In genomic region chr10:97785731-97786130, GRCh38 we compare ENCODE assay signal across 20 cellular contexts. TPM values are rescaled to one million over a fixed set of nuclear protein-coding genes. Genes with fewer than 3 reads are reported as not detected.
DNase-seq lines count a peak whose midpoint lies in the region; ATAC-seq and TF ChIP-seq lines count a peak whose summit lies in the region.
"Had no signal": no experiment of that assay in that cellular context is flagged by ENCODE, and none has a peak within 500 bp of the region (broad histone marks: within the 10 kb centered on the region; RNA-seq: fewer than 3 reads in every experiment).

No MANE protein-coding gene starts in this region.

- H3K36me3 ChIP-seq in right atrium auricular region: no peaks in the 10 kb centered on the region
- no peaks in the 10 kb centered on the region for H3K36me3 ChIP-seq in left ventricle myocardium inferior
- H3K36me3 ChIP-seq in gastroesophageal sphincter: no peaks in the 10 kb centered on the region
- H3K36me3 ChIP-seq: BE2C had no signal

- H3K27me3 ChIP-seq in right atrium auricular region (no peaks in the 10 kb centered on the region), left ventricle myocardium inferior (ENCODE audit: low read depth) (peaks cover 10% of the 10 kb centered on the region), foreskin keratinocyte (no peaks in the 10 kb centered on the region), gastroesophageal sphincter (peaks cover 43% of the 10 kb centered on the region)

- DNase-seq in right atrium auricular region (ENCODE audit: low spot score): no peak
- no peak for DNase-seq in left ventricle myocardium inferior
- DNase-seq in foreskin keratinocyte: peak; percentile 49 to 61
- DNase-seq in posterior vena cava (ENCODE audit: low spot score): peak; percentile 5
- no peak for DNase-seq in mesothelial cell of epicardium (ENCODE audit: low spot score in 2 of 2, unreplicated experiment in 2 of 2)
- DNase-seq: BE2C; C1 segment of cervical spinal cord; CD4-positive, CD25-positive, alpha-beta regulatory T cell; CD8-positive, alpha-beta memory T cell; COR-L47; DMS 273 treated with DMSO at 0.1 percent for 48 hours; DMS53; DND-41; EL; H9 had no signal

- H3K27ac ChIP-seq in right atrium auricular region (peak overlapping the region; percentile 63 to 71), left ventricle myocardium inferior (replicated peaks) (no peak overlapping the region), foreskin keratinocyte (no peak overlapping the region), gastroesophageal sphincter (no peak overlapping the region)

- WGBS in gastroesophageal sphincter (ENCODE audit: low coverage in 1 of 2), 2 donors: 70 to 83% methylated on average over 9 of the region's 9 CpGs

- H3K27me3 Mint-ChIP-seq in mesothelial cell of epicardium (ENCODE audit: low read depth): peaks cover 30% of the 10 kb centered on the region

- no peak for TF ChIP-seq CTCF in right atrium auricular region (IDR thresholded peaks at IDR 0.05)
- TF ChIP-seq CTCF in left ventricle myocardium inferior (IDR thresholded peaks at IDR 0.05; ENCODE audit: borderline replicate concordance): no peak
- TF ChIP-seq CTCF in foreskin keratinocyte (conservative IDR thresholded peaks at IDR 0.05): no peak
- no peak for TF ChIP-seq CTCF in gastroesophageal sphincter (IDR thresholded peaks at IDR 0.05)
- TF ChIP-seq CTCF in mesothelial cell of epicardium (IDR thresholded peaks at IDR 0.05; ENCODE audit: unreplicated experiment): no peak

- no peaks in the 10 kb centered on the region for H3K36me3 Mint-ChIP-seq in mesothelial cell of epicardium
- H3K36me3 Mint-ChIP-seq: CD4-positive, CD25-positive, alpha-beta regulatory T cell; CD8-positive, alpha-beta memory T cell had no signal

- no peak overlapping the region for H3K27ac Mint-ChIP-seq in mesothelial cell of epicardium
- H3K27ac Mint-ChIP-seq: H9 had no signal

- intact Hi-C loops in left ventricle myocardium inferior (cut with micrococcal nuclease): no loop called here
- intact Hi-C loops in posterior vena cava (cut with DNase I): no loop called here

- H3K4me3 Mint-ChIP-seq in mesothelial cell of epicardium: no peak overlapping the region
- H3K4me3 Mint-ChIP-seq: CD4-positive, CD25-positive, alpha-beta regulatory T cell; CD8-positive, alpha-beta memory T cell; H9 had no signal

- ATAC-seq in foreskin keratinocyte (peak; percentile 60), gastroesophageal sphincter (no peak)
- ATAC-seq: GM12878, HepG2 had no signal

- H3K4me3 ChIP-seq in right atrium auricular region (no peak overlapping the region), left ventricle myocardium inferior (no peak overlapping the region), gastroesophageal sphincter (no peak overlapping the region)
- H3K4me3 ChIP-seq: GM12878 had no signal

- H3K4me1 Mint-ChIP-seq in mesothelial cell of epicardium: peaks cover 4% of the 10 kb centered on the region

- H3K9me3 ChIP-seq in right atrium auricular region (no peaks in the 10 kb centered on the region), left ventricle myocardium inferior (replicated peaks) (no peaks in the 10 kb centered on the region), gastroesophageal sphincter (no peaks in the 10 kb centered on the region)
- H3K9me3 ChIP-seq: BE2C had no signal

- no peaks in the 10 kb centered on the region for H3K9me3 Mint-ChIP-seq in mesothelial cell of epicardium
- H3K9me3 Mint-ChIP-seq: CD4-positive, CD25-positive, alpha-beta regulatory T cell; CD8-positive, alpha-beta memory T cell; H9 had no signal

- H3K4me1 ChIP-seq in right atrium auricular region (peaks cover 7 to 68% of the 10 kb centered on the region in 2 donors), left ventricle myocardium inferior (peaks cover 41% of the 10 kb centered on the region), foreskin keratinocyte (no peaks in the 10 kb centered on the region), gastroesophageal sphincter (peaks cover 0 to 20% (median 7%) of the 10 kb centered on the region in 3 donors)

- no peak for TF ChIP-seq POLR2A in gastroesophageal sphincter (IDR thresholded peaks at IDR 0.05)

- no peak for TF ChIP-seq EP300 in gastroesophageal sphincter (IDR thresholded peaks at IDR 0.05)

RNA-seq across cellular contexts. Expression of gene SFRP5, which starts 13.9 kb away (rescaled TPM):
- total RNA-seq in right atrium auricular region (100 to 1,000 TPM; 140 to 260 TPM), left ventricle myocardium inferior (8.7 TPM), foreskin keratinocyte (not detected in 2 replicates), posterior vena cava (under 1 TPM; 0.38 to 0.56 TPM), gastroesophageal sphincter (10 to 100 TPM; 11.9 to 34.4 (median 18.2) TPM), mesothelial cell of epicardium (0.69 to 1.1 TPM (median 0.86 TPM) in 3 replicates)
- polyA plus RNA-seq in foreskin keratinocyte: 0.02 TPM in 1 of 2 replicates, not detected in the other
- total RNA-seq: A172; CD4-positive, CD25-positive, alpha-beta regulatory T cell; CD8-positive, alpha-beta memory T cell; G401; GM12878 had no signal
- polyA plus RNA-seq: GM12878 had no signal

RNA-seq across cellular contexts. Expression of gene ZFYVE27, which starts 48.8 kb away (rescaled TPM):
- total RNA-seq in right atrium auricular region (10 to 100 TPM; 14.6 to 16.1 TPM), left ventricle myocardium inferior (13.2 TPM), foreskin keratinocyte (15.3 and 18.3 TPM in 2 replicates), posterior vena cava (10 to 100 TPM; 15.8 to 16.0 TPM), gastroesophageal sphincter (10 to 100 TPM in 3 of 4 donors, 1 to 10 TPM in 1; 6.7 to 24.2 (median 19.2) TPM), mesothelial cell of epicardium (39.6 to 40.7 TPM (median 39.9 TPM) in 3 replicates)
- 14.1 and 14.2 TPM in 2 replicates for polyA plus RNA-seq in foreskin keratinocyte

Comparison
In these comparisons a context has a peak if more than half of its experiments do, and no peak if none do; other contexts are left out.
1. H3K27ac ChIP-seq: peak in right atrium auricular region (2 of 2); none in left ventricle myocardium inferior (single experiment), foreskin keratinocyte (single experiment) and gastroesophageal sphincter (0 of 4).
2. DNase-seq: peak in foreskin keratinocyte (2 of 2) and posterior vena cava (single experiment); none in right atrium auricular region (single experiment), left ventricle myocardium inferior (single experiment) and mesothelial cell of epicardium (0 of 2).